27 cellular contexts compared by ENCODE assay signal in the genomic region with DNA sequence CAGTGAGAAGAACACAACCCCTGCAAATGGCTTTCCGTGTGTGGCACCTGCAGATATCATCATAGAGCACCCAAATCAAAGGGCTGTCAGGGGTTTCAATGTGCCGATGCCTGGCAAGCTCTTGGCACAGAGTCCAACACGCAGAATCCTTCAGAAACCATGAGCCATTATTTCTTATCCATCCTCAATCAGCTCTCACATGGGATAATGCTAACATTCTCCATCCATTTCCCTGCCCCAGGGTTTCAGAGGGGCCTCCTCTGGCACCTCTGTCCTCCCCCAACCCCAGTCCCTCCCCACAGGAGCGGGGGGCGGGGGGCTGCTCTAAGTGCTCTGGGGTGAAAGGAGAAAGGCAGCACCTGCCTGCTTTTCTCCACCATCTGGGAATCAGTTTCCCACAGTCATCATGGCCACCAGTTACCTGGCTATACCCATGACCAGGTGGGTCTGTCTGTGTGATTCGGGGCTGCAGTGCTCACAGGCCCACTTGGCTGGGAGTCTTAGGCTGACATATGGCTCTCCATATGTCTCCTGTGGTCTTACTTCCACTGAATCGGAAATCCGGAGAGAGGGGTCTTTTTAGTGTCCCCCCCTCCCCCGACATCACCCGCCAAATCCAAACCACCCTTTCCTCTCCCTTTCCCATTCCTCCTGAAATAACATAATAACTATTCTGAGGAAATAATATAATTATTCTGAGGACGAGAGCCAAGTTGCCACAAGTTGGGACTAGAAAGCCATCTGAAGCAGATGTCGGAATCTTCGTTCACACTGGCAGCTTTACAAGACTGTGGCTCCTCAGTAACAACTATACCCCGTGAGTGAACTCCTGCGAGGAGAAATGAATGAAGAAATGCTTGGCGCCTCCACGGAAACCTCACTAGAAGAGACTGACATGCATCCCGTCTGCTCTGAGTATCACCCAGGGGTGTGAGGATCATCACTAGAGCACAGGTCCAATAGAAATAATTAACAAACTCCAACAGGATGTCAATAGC.
DNase-seq lines count a peak whose midpoint lies in the region; ATAC-seq and TF ChIP-seq lines count a peak whose summit lies in the region.
"Had no signal": no experiment of that assay in that cellular context is flagged by ENCODE, and none has a peak within 500 bp of the region (broad histone marks: within the 10 kb centered on the region; RNA-seq: fewer than 3 reads in every experiment).

No MANE protein-coding gene starts in this region.

- POLR2A ChIA-PET in IMR-90 (lab: Charles Lee; ENCODE audit: unreplicated experiment): no interaction called here

- H2BK120ac ChIP-seq in IMR-90 (ENCODE audit: low read depth, low read length): no peak overlapping the region

- H3K4me2 ChIP-seq in IMR-90 (ENCODE audit: low read depth, low read length): no peak overlapping the region

- H3K9me3 Mint-ChIP-seq in brain (peaks cover 0 to 7% (median 4%) of the 10 kb centered on the region in 5 experiments), osteocyte (ENCODE audit: unreplicated experiment) (no peaks in the 10 kb centered on the region)
- H3K9me3 Mint-ChIP-seq: activated naive CD4-positive, alpha-beta T cell treated with anti-CD3 and anti-CD28 coated beads for 36 hours; activated T-helper 1 cell treated with anti-CD3 and anti-CD28 coated beads, Interleukin-12 subunit alpha, Interleukin-12 subunit beta, Interleukin-2, Interleukin-4 antibody, amounts not matched to agents 30 ng/mL and 10 ng/mL and 1 ng/mL, durations not matched to agents 14 hours and 24 hours and 36 hours; stimulated activated naive B cell treated with anti-CD40 and anti-IgM and Interleukin-4, amounts not matched to agents 10 μg/mL and 1 μg/mL and 100 μg/mL, for 72 hours; T-cell had no signal

- H3K4me1 ChIP-seq in IMR-90 (ENCODE audit: control insufficient read depth, insufficient read depth, low read length): peaks cover 18% of the 10 kb centered on the region
- H3K4me1 ChIP-seq: sigmoid colon had no signal

- DNase-seq in IMR-90: no peak
- peak; percentile 83 for DNase-seq in NCI-H524 treated with DMSO at 0.1 percent for 48 hours (lab: John Stamatoyannopoulos, UW)
- DNase-seq in osteocyte (ENCODE audit: extremely low spot score, unreplicated experiment): no peak
- DNase-seq in NCI-H2196 (lab: John Stamatoyannopoulos, UW; ENCODE audit: unreplicated experiment): no peak
- DNase-seq in H4 (ENCODE audit: low spot score): no peak
- no peak for DNase-seq in OCI-M1 (lab: John Stamatoyannopoulos, UW)
- DNase-seq: activated CD4-positive, alpha-beta T cell treated with anti-CD3 and anti-CD28 coated beads, Interleukin-2, amount 50 U/mL, for 4 hours; activated naive CD4-positive, alpha-beta T cell treated with anti-CD3 and anti-CD28 coated beads for 36 hours; amygdala; cortex of kidney; foreskin keratinocyte; GOT3; heart right ventricle; NCI-H187; NCI-H226; NK-92 treated with Interleukin-12 subunit alpha and Interleukin-12 subunit beta, amount 100 ng/mL, for 24 hours; SIG-M5; sigmoid colon; stimulated activated naive B cell treated with anti-CD40 and anti-IgM and Interleukin-4, amounts not matched to agents 10 μg/mL and 1 μg/mL and 100 μg/mL, for 72 hours; T-cell had no signal

- intact Hi-C loops in IMR-90 (cut with micrococcal nuclease): no loop called here

- H3K9ac ChIP-seq in IMR-90 (ENCODE audit: low read depth, low read length): no peak overlapping the region

- TF ChIP-seq CTCF in IMR-90 (conservative IDR thresholded peaks at IDR 0.05; ENCODE audit: low read depth, low read length) (no peak), brain (conservative IDR thresholded peaks at IDR 0.05) (no peak), osteocyte (IDR thresholded peaks at IDR 0.05) (no peak)

- H4K5ac ChIP-seq in IMR-90 (ENCODE audit: low read depth, low read length): no peak overlapping the region

- in situ Hi-C loops in IMR-90 (cut with MboI; ENCODE audit: low sequenced_read_pairs): loop anchor here (5.0 kb wide), 1 partner anchor 395 kb away; no protein-coding TSS in a partner anchor

- no peaks in the 10 kb centered on the region for H3K27me3 Mint-ChIP-seq in brain
- no peaks in the 10 kb centered on the region for H3K27me3 Mint-ChIP-seq in osteocyte (ENCODE audit: unreplicated experiment)

- no peak for TF ChIP-seq POLR2A in IMR-90 (IDR thresholded peaks at IDR 0.05; ENCODE audit: low read depth, low read length)

- no peak overlapping the region for H3K4ac ChIP-seq in IMR-90 (ENCODE audit: low read depth, low read length)

- no peaks in the 10 kb centered on the region for H3K27me3 ChIP-seq in IMR-90 (ENCODE audit: control insufficient read depth, insufficient read depth, low read length)
- H3K27me3 ChIP-seq: cardiac muscle cell, foreskin keratinocyte, heart right ventricle, sigmoid colon had no signal

- no peak overlapping the region for H3K18ac ChIP-seq in IMR-90 (ENCODE audit: low read depth, low read length)

- H2AFZ ChIP-seq in IMR-90 (replicated peaks; ENCODE audit: low read length, poor library complexity): no peak overlapping the region

- no TSS peak for BruUV-seq in IMR-90 (replicated peaks; lab: Mats Ljungman, UMichigan)

- H3K9me3 ChIP-seq in IMR-90 (ENCODE audit: control insufficient read depth, insufficient read depth, low read length): no peaks in the 10 kb centered on the region
- H3K9me3 ChIP-seq: heart right ventricle, sigmoid colon had no signal

- H3K27ac ChIP-seq in IMR-90 (ENCODE audit: insufficient read depth, low read length): peak overlapping the region; percentile 29; the same call in 1 of the 2 replicates
- H3K27ac ChIP-seq: C4-2B, cardiac muscle cell, heart right ventricle, sigmoid colon had no signal

- peaks cover 86% of the 10 kb centered on the region for H4K20me1 ChIP-seq in IMR-90 (ENCODE audit: insufficient read depth, low read length)

- H3K14ac ChIP-seq in IMR-90 (replicated peaks; ENCODE audit: low read depth, low read length): no peak overlapping the region

- peak overlapping the region; percentile 34 to 99 (median 86) for H3K27ac Mint-ChIP-seq in brain
- peak overlapping the region; percentile 18 for H3K27ac Mint-ChIP-seq in osteocyte (ENCODE audit: unreplicated experiment)
- H3K27ac Mint-ChIP-seq: activated naive CD4-positive, alpha-beta T cell treated with anti-CD3 and anti-CD28 coated beads for 36 hours; activated T-helper 1 cell treated with anti-CD3 and anti-CD28 coated beads, Interleukin-12 subunit alpha, Interleukin-12 subunit beta, Interleukin-2, Interleukin-4 antibody, amounts not matched to agents 30 ng/mL and 10 ng/mL and 1 ng/mL, durations not matched to agents 14 hours and 24 hours and 36 hours; stimulated activated naive B cell treated with anti-CD40 and anti-IgM and Interleukin-4, amounts not matched to agents 10 μg/mL and 1 μg/mL and 100 μg/mL, for 72 hours; T-cell had no signal

- WGBS in IMR-90 (ENCODE audit: extremely low coverage in 2 of 2, insufficient read length in 1 of 2), 2 experiments: 100% methylated on average over 2 of the region's 18 CpGs; no CpG with 5 or more reads in 1 of the 2 experiments

- ATAC-seq in IMR-90 (ENCODE audit: low read depth): no peak
- ATAC-seq: esophagus mucosa; foreskin keratinocyte; heart right ventricle; HepG2; stimulated activated naive B cell treated with anti-CD40 and anti-IgM and Interleukin-4, amounts not matched to agents 10 μg/mL and 1 μg/mL and 100 μg/mL, for 72 hours; T-cell had no signal

- no peak overlapping the region for H2AK5ac ChIP-seq in IMR-90 (ENCODE audit: low read depth, low read length)

- no peak overlapping the region for H4K8ac ChIP-seq in IMR-90 (ENCODE audit: low read depth in 2 of 2, low read length in 2 of 2)

- no peak overlapping the region for H2BK5ac ChIP-seq in IMR-90 (ENCODE audit: low read depth, low read length, poor library complexity, severe bottlenecking)

- dilution Hi-C loops in IMR-90 (cut with HindIII; ENCODE audit: low sequenced_read_pairs, unreplicated experiment): loop anchor here (25.0 kb wide), 1 partner anchor 395 kb away; no protein-coding TSS in a partner anchor

- H3K23ac ChIP-seq in IMR-90 (ENCODE audit: low read depth, low read length): no peak overlapping the region

- CTCF ChIA-PET in IMR-90 (lab: Yijun Ruan, JAX): interaction anchor here (1.3 to 1.9 kb wide), 3 partner anchors 141 to 397 kb away, joined by 4 to 14 read pairs (median 5); no protein-coding TSS in a partner anchor

- no peak overlapping the region for H4K91ac ChIP-seq in IMR-90 (ENCODE audit: insufficient read depth, low read depth, low read length)

- no peak overlapping the region for H2BK20ac ChIP-seq in IMR-90 (ENCODE audit: low read depth, low read length)

- H3K36me3 Mint-ChIP-seq in brain (peaks cover 5% of the 10 kb centered on the region), osteocyte (ENCODE audit: unreplicated experiment) (peaks cover 19% of the 10 kb centered on the region)
- H3K36me3 Mint-ChIP-seq: stimulated activated naive B cell treated with anti-CD40 and anti-IgM and Interleukin-4, amounts not matched to agents 10 μg/mL and 1 μg/mL and 100 μg/mL, for 72 hours; T-cell had no signal

- H3K9me1 ChIP-seq in IMR-90 (ENCODE audit: insufficient read depth, low read length): peaks cover 10% of the 10 kb centered on the region

- H2AK9ac ChIP-seq in IMR-90 (replicated peaks; ENCODE audit: low read depth, low read length, poor library complexity): no peak overlapping the region

- H3K4me1 Mint-ChIP-seq in brain: peaks cover 53% of the 10 kb centered on the region
- peaks cover 39% of the 10 kb centered on the region for H3K4me1 Mint-ChIP-seq in osteocyte (ENCODE audit: unreplicated experiment)

- peak overlapping the region in 2 of 5 experiments; percentile 61 to 79 for H3K4me3 Mint-ChIP-seq in brain
- no peak overlapping the region for H3K4me3 Mint-ChIP-seq in osteocyte (ENCODE audit: unreplicated experiment)
- H3K4me3 Mint-ChIP-seq: activated naive CD4-positive, alpha-beta T cell treated with anti-CD3 and anti-CD28 coated beads for 36 hours; activated T-helper 1 cell treated with anti-CD3 and anti-CD28 coated beads, Interleukin-12 subunit alpha, Interleukin-12 subunit beta, Interleukin-2, Interleukin-4 antibody, amounts not matched to agents 30 ng/mL and 10 ng/mL and 1 ng/mL, durations not matched to agents 14 hours and 24 hours and 36 hours; stimulated activated naive B cell treated with anti-CD40 and anti-IgM and Interleukin-4, amounts not matched to agents 10 μg/mL and 1 μg/mL and 100 μg/mL, for 72 hours had no signal

- H3K36me3 ChIP-seq in IMR-90 (ENCODE audit: control insufficient read depth, insufficient read depth, low read length): peaks cover 32% of the 10 kb centered on the region
- H3K36me3 ChIP-seq: cardiac muscle cell, heart right ventricle, sigmoid colon had no signal

- peaks cover 9 to 69% of the 10 kb centered on the region in 2 experiments; a peak in 3 of 4 replicates for H3K79me1 ChIP-seq in IMR-90 (ENCODE audit: low read depth in 1 of 2, low read length in 2 of 2)

- no peak overlapping the region for H3K56ac ChIP-seq in IMR-90 (ENCODE audit: extremely low read depth, insufficient read depth, low read length)

- no peak overlapping the region for H3K4me3 ChIP-seq in IMR-90 (ENCODE audit: insufficient read depth, low read depth, low read length)
- H3K4me3 ChIP-seq: cardiac muscle cell, heart right ventricle, lung, sigmoid colon had no signal

- H2BK15ac ChIP-seq in IMR-90 (ENCODE audit: low read depth, low read length): no peak overlapping the region

- TF ChIP-seq RAD21 in IMR-90 (IDR thresholded peaks at IDR 0.05; ENCODE audit: low read length): no peak
